Comparison of ENCODE assay signal across 11 cellular contexts in genomic region chr1:162663589-162664030, GRCh38. TPM values are rescaled to one million over a fixed set of nuclear protein-coding genes. Genes with fewer than 3 reads are reported as not detected.
DNase-seq lines count a peak whose midpoint lies in the region; ATAC-seq lines count a peak whose summit lies in the region.
"Had no signal": no experiment of that assay in that cellular context is flagged by ENCODE, and none has a peak within 500 bp of the region (broad histone marks: within the 10 kb centered on the region; RNA-seq: fewer than 3 reads in every experiment).

No MANE protein-coding gene starts in this region.

- H3K27ac ChIP-seq in ectodermal cell (ENCODE audit: insufficient read depth, low read depth, low read length, poor library complexity, severe bottlenecking) (peak overlapping the region; percentile 13), mesodermal cell (ENCODE audit: low read depth, low read length, severe bottlenecking) (peak overlapping the region; percentile 99)
- H3K27ac ChIP-seq: cardiac muscle cell had no signal

- no peaks in the 10 kb centered on the region for H3K9me3 Mint-ChIP-seq in stimulated activated naive B cell treated with anti-CD40 and anti-IgM and Interleukin-4, amounts not matched to agents 10 μg/mL and 1 μg/mL and 100 μg/mL, for 72 hours
- H3K9me3 Mint-ChIP-seq: activated CD4-positive, alpha-beta memory T cell treated with anti-CD3 and anti-CD28 coated beads for 36 hours had no signal

- no peaks in the 10 kb centered on the region for H3K4me1 Mint-ChIP-seq in stimulated activated naive B cell treated with anti-CD40 and anti-IgM and Interleukin-4, amounts not matched to agents 10 μg/mL and 1 μg/mL and 100 μg/mL, for 72 hours

- no peak overlapping the region for H3K4me3 Mint-ChIP-seq in stimulated activated naive B cell treated with anti-CD40 and anti-IgM and Interleukin-4, amounts not matched to agents 10 μg/mL and 1 μg/mL and 100 μg/mL, for 72 hours
- H3K4me3 Mint-ChIP-seq: activated CD4-positive, alpha-beta memory T cell treated with anti-CD3 and anti-CD28 coated beads for 36 hours had no signal

- H3K36me3 ChIP-seq in ectodermal cell (ENCODE audit: control insufficient read depth, insufficient read depth, low read length) (no peaks in the 10 kb centered on the region), mesodermal cell (ENCODE audit: control insufficient read depth, insufficient read depth, low read length) (no peaks in the 10 kb centered on the region)
- H3K36me3 ChIP-seq: cardiac muscle cell had no signal

- H3K27ac Mint-ChIP-seq in stimulated activated naive B cell treated with anti-CD40 and anti-IgM and Interleukin-4, amounts not matched to agents 10 μg/mL and 1 μg/mL and 100 μg/mL, for 72 hours: no peak overlapping the region
- H3K27ac Mint-ChIP-seq: activated CD4-positive, alpha-beta memory T cell treated with anti-CD3 and anti-CD28 coated beads for 36 hours had no signal

- no peak overlapping the region for H3K4me3 ChIP-seq in ectodermal cell (ENCODE audit: insufficient read depth, low read depth, low read length)
- no peak overlapping the region for H3K4me3 ChIP-seq in mesodermal cell (ENCODE audit: extremely low read depth, insufficient read depth, low read length, poor library complexity, severe bottlenecking)
- H3K4me3 ChIP-seq: cardiac muscle cell had no signal

- H3K9me3 ChIP-seq in ectodermal cell (ENCODE audit: control insufficient read depth, low read length): no peaks in the 10 kb centered on the region
- H3K9me3 ChIP-seq in mesodermal cell (ENCODE audit: control insufficient read depth, low read length): no peaks in the 10 kb centered on the region

- no peaks in the 10 kb centered on the region for H3K27me3 ChIP-seq in ectodermal cell (ENCODE audit: control insufficient read depth, insufficient read depth, low read length, poor library complexity, severe bottlenecking)
- H3K27me3 ChIP-seq: cardiac muscle cell had no signal

- DNase-seq in Ammon's horn (ENCODE audit: low spot score): peak; percentile 7
- DNase-seq in stimulated activated CD4-positive, alpha-beta T cell treated with anti-CD3 and anti-CD28 coated beads, Interleukin-4, amount 100 ng/mL, for 24 hours: no peak
- no peak for DNase-seq in activated CD4-positive, alpha-beta T cell treated with anti-CD3 and anti-CD28 coated beads for 4 hours
- no peak for DNase-seq in stimulated activated naive B cell treated with anti-CD40 and anti-IgM and Interleukin-4, amounts not matched to agents 10 μg/mL and 1 μg/mL and 100 μg/mL, for 72 hours
- DNase-seq in NCI-H2081 (lab: John Stamatoyannopoulos, UW): no peak
- DNase-seq: activated CD4-positive, alpha-beta memory T cell treated with anti-CD3 and anti-CD28 coated beads for 36 hours had no signal

- WGBS in ectodermal cell, 2 experiments: 44% methylated on average over 6 to 7 of the region's 7 CpGs
- 69 to 70% methylated on average over 4 to 5 of the region's 7 CpGs for WGBS in mesodermal cell (ENCODE audit: insufficient coverage in 2 of 2), 2 experiments

- H3K4me1 ChIP-seq in ectodermal cell (ENCODE audit: control insufficient read depth, insufficient read depth, low read length): peaks cover 8% of the 10 kb centered on the region
- peaks cover 4% of the 10 kb centered on the region for H3K4me1 ChIP-seq in mesodermal cell (ENCODE audit: control insufficient read depth, insufficient read depth, low read length, poor library complexity, severe bottlenecking)

- no peaks in the 10 kb centered on the region for H3K36me3 Mint-ChIP-seq in stimulated activated naive B cell treated with anti-CD40 and anti-IgM and Interleukin-4, amounts not matched to agents 10 μg/mL and 1 μg/mL and 100 μg/mL, for 72 hours
- H3K36me3 Mint-ChIP-seq: activated CD4-positive, alpha-beta memory T cell treated with anti-CD3 and anti-CD28 coated beads for 36 hours had no signal

- ATAC-seq in HG02885 (IDR thresholded peaks at IDR 0.05; ENCODE audit: poor library complexity, unreplicated experiment): peak; percentile 41
- no peak for ATAC-seq in stimulated activated naive B cell treated with anti-CD40 and anti-IgM and Interleukin-4, amounts not matched to agents 10 μg/mL and 1 μg/mL and 100 μg/mL, for 72 hours (replicated peaks)
- ATAC-seq: left lobe of liver had no signal

- peaks cover 9 to 20% of the 10 kb centered on the region in 2 donors for H3K27me3 Mint-ChIP-seq in stimulated activated naive B cell treated with anti-CD40 and anti-IgM and Interleukin-4, amounts not matched to agents 10 μg/mL and 1 μg/mL and 100 μg/mL, for 72 hours
- H3K27me3 Mint-ChIP-seq: activated CD4-positive, alpha-beta memory T cell treated with anti-CD3 and anti-CD28 coated beads for 36 hours had no signal

RNA-seq across cellular contexts. Expression of gene DDR2, which starts 31.3 kb away (rescaled TPM):
- polyA plus RNA-seq in ectodermal cell (2013, experiment 1 of 4): 1.8 TPM
- polyA plus RNA-seq in ectodermal cell (2013, experiment 2 of 4): 1.1 TPM
- polyA plus RNA-seq in ectodermal cell (2013, experiment 3 of 4): 1.4 TPM
- polyA plus RNA-seq in ectodermal cell (2013, experiment 4 of 4): 1.7 TPM
- 15.9 TPM for polyA plus RNA-seq in mesodermal cell (2013, experiment 1 of 2)
- 20.7 TPM for polyA plus RNA-seq in mesodermal cell (2013, experiment 2 of 2)
